1 cellular context compared by ENCODE assay signal in the genomic region with DNA sequence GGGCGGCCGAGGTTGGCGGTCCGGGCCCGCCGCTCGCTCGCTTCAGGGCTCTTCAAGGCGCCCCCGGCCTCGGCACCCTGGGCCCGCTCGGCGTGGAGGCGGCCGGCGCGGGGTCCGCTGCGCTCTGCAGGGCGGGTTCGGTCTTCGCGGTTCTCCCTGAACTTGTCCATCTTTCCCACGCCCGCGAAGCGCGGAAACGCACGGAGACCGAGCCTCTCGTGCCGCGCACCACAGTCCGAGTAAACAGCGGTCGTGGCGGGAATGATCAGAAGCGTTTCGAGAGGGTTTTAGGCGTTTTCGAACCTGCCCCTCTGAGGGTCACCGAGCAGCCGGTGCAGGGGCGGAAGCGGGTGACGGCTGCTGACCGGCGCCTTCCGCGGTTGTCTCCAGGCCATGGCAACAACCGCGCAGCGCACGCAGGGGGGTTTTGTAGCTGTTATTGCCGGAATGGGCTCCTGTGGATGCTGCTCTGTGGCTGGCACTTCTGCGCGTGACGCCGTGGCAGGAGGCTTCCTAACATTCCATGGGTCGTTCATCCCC.
TF ChIP-seq lines count a peak whose summit lies in the region.

No MANE protein-coding gene starts in this region.

TF ChIP-seq in SK-N-SH, 30 proteins besides CTCF, POLR2A, EP300 and RAD21 (continued from another document):
- TF ChIP-seq, protein P1, sequence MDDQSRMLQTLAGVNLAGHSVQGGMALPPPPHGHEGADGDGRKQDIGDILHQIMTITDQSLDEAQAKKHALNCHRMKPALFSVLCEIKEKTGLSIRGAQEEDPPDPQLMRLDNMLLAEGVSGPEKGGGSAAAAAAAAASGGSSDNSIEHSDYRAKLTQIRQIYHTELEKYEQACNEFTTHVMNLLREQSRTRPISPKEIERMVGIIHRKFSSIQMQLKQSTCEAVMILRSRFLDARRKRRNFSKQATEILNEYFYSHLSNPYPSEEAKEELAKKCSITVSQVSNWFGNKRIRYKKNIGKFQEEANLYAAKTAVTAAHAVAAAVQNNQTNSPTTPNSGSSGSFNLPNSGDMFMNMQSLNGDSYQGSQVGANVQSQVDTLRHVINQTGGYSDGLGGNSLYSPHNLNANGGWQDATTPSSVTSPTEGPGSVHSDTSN (IDR thresholded peaks at IDR 0.05) = no peak
- TF ChIP-seq GABPA (IDR thresholded peaks at IDR 0.05; ENCODE audit: low read depth) = peak; percentile 30; the same call in 1 of the 2 replicates
- TF ChIP-seq TEAD4 (IDR thresholded peaks at IDR 0.05; ENCODE audit: borderline replicate concordance, insufficient read depth) = no peak
- TF ChIP-seq JUND (IDR thresholded peaks at IDR 0.05) = no peak
- TF ChIP-seq MEF2A (IDR thresholded peaks at IDR 0.05; ENCODE audit: borderline replicate concordance, low read depth) = no peak
- TF ChIP-seq YY1 (IDR thresholded peaks at IDR 0.05; ENCODE audit: low read depth) = no peak
- peak; percentile 20; the same call in 1 of the 2 replicates for TF ChIP-seq ELF1 (IDR thresholded peaks at IDR 0.05)
- TF ChIP-seq, protein P2, sequence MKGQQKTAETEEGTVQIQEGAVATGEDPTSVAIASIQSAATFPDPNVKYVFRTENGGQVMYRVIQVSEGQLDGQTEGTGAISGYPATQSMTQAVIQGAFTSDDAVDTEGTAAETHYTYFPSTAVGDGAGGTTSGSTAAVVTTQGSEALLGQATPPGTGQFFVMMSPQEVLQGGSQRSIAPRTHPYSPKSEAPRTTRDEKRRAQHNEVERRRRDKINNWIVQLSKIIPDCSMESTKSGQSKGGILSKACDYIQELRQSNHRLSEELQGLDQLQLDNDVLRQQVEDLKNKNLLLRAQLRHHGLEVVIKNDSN (IDR thresholded peaks at IDR 0.05; ENCODE audit: borderline replicate concordance, low read depth) = no peak
- TF ChIP-seq, protein P3, sequence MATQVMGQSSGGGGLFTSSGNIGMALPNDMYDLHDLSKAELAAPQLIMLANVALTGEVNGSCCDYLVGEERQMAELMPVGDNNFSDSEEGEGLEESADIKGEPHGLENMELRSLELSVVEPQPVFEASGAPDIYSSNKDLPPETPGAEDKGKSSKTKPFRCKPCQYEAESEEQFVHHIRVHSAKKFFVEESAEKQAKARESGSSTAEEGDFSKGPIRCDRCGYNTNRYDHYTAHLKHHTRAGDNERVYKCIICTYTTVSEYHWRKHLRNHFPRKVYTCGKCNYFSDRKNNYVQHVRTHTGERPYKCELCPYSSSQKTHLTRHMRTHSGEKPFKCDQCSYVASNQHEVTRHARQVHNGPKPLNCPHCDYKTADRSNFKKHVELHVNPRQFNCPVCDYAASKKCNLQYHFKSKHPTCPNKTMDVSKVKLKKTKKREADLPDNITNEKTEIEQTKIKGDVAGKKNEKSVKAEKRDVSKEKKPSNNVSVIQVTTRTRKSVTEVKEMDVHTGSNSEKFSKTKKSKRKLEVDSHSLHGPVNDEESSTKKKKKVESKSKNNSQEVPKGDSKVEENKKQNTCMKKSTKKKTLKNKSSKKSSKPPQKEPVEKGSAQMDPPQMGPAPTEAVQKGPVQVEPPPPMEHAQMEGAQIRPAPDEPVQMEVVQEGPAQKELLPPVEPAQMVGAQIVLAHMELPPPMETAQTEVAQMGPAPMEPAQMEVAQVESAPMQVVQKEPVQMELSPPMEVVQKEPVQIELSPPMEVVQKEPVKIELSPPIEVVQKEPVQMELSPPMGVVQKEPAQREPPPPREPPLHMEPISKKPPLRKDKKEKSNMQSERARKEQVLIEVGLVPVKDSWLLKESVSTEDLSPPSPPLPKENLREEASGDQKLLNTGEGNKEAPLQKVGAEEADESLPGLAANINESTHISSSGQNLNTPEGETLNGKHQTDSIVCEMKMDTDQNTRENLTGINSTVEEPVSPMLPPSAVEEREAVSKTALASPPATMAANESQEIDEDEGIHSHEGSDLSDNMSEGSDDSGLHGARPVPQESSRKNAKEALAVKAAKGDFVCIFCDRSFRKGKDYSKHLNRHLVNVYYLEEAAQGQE (IDR thresholded peaks at IDR 0.05; ENCODE audit: low read depth, low read length) = no peak
- TF ChIP-seq CHD2 (IDR thresholded peaks at IDR 0.05; ENCODE audit: low read length, partially characterized antibody) = no peak
- peak; percentile 53; the same call in 1 of the 2 replicates for TF ChIP-seq MXI1 (IDR thresholded peaks at IDR 0.05; ENCODE audit: low read depth, low read length)
- no peak for TF ChIP-seq EZH2phosphoT487 (IDR thresholded peaks at IDR 0.05; ENCODE audit: borderline replicate concordance, low read depth)
- no peak for TF ChIP-seq RXRA (IDR thresholded peaks at IDR 0.05; ENCODE audit: borderline replicate concordance, low read depth)
- TF ChIP-seq NFIC (IDR thresholded peaks at IDR 0.05; ENCODE audit: borderline replicate concordance) = no peak
